In genomic region chr21:37550618-37551405, GRCh38 we compare ENCODE assay signal across 1 cellular context.
TF ChIP-seq lines count a peak whose summit lies in the region.

No MANE protein-coding gene starts in this region.

TF ChIP-seq in HepG2, 621 proteins besides CTCF, POLR2A, EP300 and RAD21 (continued from another document):
- TF ChIP-seq HIVEP1 (CRISPR knock-in tag; IDR thresholded peaks at IDR 0.05) (no peak), YEATS4 (CRISPR knock-in tag; IDR thresholded peaks at IDR 0.05; ENCODE audit: borderline replicate concordance) (no peak), TEF (CRISPR knock-in tag; IDR thresholded peaks at IDR 0.05) (no peak), EED (CRISPR knock-in tag; IDR thresholded peaks at IDR 0.05) (no peak), NFE2L2 (IDR thresholded peaks at IDR 0.05; ENCODE audit: low read length) (no peak), ZKSCAN1 (IDR thresholded peaks at IDR 0.05; ENCODE audit: low read length) (no peak), ZNF430 (CRISPR knock-in tag; IDR thresholded peaks at IDR 0.05) (no peak), RFXAP (CRISPR knock-in tag; IDR thresholded peaks at IDR 0.05; ENCODE audit: borderline replicate concordance) (no peak), ZNF30 (CRISPR knock-in tag; IDR thresholded peaks at IDR 0.05) (no peak)
- TF ChIP-seq, protein P1, sequence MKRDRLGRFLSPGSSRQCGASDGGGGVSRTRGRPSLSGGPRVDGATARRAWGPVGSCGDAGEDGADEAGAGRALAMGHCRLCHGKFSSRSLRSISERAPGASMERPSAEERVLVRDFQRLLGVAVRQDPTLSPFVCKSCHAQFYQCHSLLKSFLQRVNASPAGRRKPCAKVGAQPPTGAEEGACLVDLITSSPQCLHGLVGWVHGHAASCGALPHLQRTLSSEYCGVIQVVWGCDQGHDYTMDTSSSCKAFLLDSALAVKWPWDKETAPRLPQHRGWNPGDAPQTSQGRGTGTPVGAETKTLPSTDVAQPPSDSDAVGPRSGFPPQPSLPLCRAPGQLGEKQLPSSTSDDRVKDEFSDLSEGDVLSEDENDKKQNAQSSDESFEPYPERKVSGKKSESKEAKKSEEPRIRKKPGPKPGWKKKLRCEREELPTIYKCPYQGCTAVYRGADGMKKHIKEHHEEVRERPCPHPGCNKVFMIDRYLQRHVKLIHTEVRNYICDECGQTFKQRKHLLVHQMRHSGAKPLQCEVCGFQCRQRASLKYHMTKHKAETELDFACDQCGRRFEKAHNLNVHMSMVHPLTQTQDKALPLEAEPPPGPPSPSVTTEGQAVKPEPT (CRISPR knock-in tag; IDR thresholded peaks at IDR 0.05; ENCODE audit: low read depth): no peak
